11 cellular contexts compared by ENCODE assay signal in the genomic region with DNA sequence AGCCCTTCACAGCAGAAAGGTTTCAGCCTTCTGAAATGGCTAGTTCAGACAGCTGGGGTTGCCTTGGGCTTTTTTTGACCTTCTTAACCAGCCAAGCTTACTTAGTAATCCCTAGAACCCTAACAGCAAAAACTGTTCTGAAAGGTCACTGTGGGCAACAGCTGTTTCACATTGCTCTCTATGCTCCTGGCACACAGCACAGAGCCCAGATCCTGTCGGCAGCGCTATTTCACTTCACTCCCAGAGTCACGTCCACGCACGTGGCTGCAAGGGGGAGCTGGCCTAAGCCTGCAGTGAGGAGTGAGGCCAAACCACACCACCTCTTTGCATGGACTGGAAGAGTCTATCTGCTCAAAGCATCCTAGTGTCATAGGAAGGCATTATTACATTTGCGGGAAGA. TPM values are rescaled to one million over a fixed set of nuclear protein-coding genes. Genes with fewer than 3 reads are reported as not detected.
DNase-seq lines count a peak whose midpoint lies in the region; ATAC-seq and TF ChIP-seq lines count a peak whose summit lies in the region.
"Had no signal": no experiment of that assay in that cellular context is flagged by ENCODE, and none has a peak within 500 bp of the region (broad histone marks: within the 10 kb centered on the region; RNA-seq: fewer than 3 reads in every experiment).

No MANE protein-coding gene starts in this region.

- peaks cover 37% of the 10 kb centered on the region for H3K36me3 ChIP-seq in DOHH2 (ENCODE audit: control insufficient read depth, low read length)
- peaks cover 4% of the 10 kb centered on the region for H3K36me3 ChIP-seq in WERI-Rb-1
- H3K36me3 ChIP-seq in mucosa of descending colon (ENCODE audit: low read depth) = no peaks in the 10 kb centered on the region
- H3K36me3 ChIP-seq: uterus had no signal

- H3K4me1 ChIP-seq in DOHH2 (ENCODE audit: control insufficient read depth, low read length) = peaks cover 98% of the 10 kb centered on the region
- H3K4me1 ChIP-seq in mucosa of descending colon (ENCODE audit: low read depth) = peaks cover 10% of the 10 kb centered on the region

- in situ Hi-C loops in G401 (cut with HindIII; ENCODE audit: low sequenced_read_pairs) = no loop called here

- intact Hi-C loops in mucosa of descending colon (cut with DNase I, micrococcal nuclease) = no loop called here

- TF ChIP-seq CTCF in DOHH2 (IDR thresholded peaks at IDR 0.05; ENCODE audit: low read depth, low read length, poor library complexity, severe bottlenecking) (no peak), WERI-Rb-1 (IDR thresholded peaks at IDR 0.05; ENCODE audit: low read depth, low read length) (no peak), mucosa of descending colon (IDR thresholded peaks at IDR 0.05) (no peak)

- peaks cover 10% of the 10 kb centered on the region for H3F3A ChIP-seq in DOHH2 (ENCODE audit: control insufficient read depth, insufficient read depth)

- ATAC-seq in GM19467 (IDR thresholded peaks at IDR 0.05; ENCODE audit: unreplicated experiment) = peak; percentile 72
- peak; percentile 52 for ATAC-seq in HG03066 (IDR thresholded peaks at IDR 0.05; ENCODE audit: low read depth, unreplicated experiment)
- ATAC-seq in mucosa of descending colon = no peak

- peaks cover 90% of the 10 kb centered on the region for H3K79me2 ChIP-seq in DOHH2 (ENCODE audit: control insufficient read depth, low read length)

- no peaks in the 10 kb centered on the region for H3K27me3 ChIP-seq in DOHH2 (ENCODE audit: control insufficient read depth, low read length)
- H3K27me3 ChIP-seq in WERI-Rb-1 (ENCODE audit: insufficient read depth, low read depth, severe bottlenecking) = no peaks in the 10 kb centered on the region
- H3K27me3 ChIP-seq: uterus had no signal

- H3K27ac ChIP-seq in DOHH2 (ENCODE audit: low read depth, low read length) (peak overlapping the region; percentile 98; the same call in 1 of the 2 replicates), WERI-Rb-1 (peak overlapping the region; percentile 47)
- H3K27ac ChIP-seq: uterus had no signal

- H3K4me2 ChIP-seq in DOHH2 (ENCODE audit: low read length) = no peak overlapping the region

- H3K4me3 ChIP-seq in DOHH2 (ENCODE audit: low read length) (no peak overlapping the region), WERI-Rb-1 (ENCODE audit: low read depth, low read length) (no peak overlapping the region), mucosa of descending colon (no peak overlapping the region)
- H3K4me3 ChIP-seq: uterus had no signal

- H4K20me1 ChIP-seq in DOHH2 (ENCODE audit: control insufficient read depth, insufficient read depth, low read depth, low read length) = no peaks in the 10 kb centered on the region

- no peaks in the 10 kb centered on the region for H3K9me3 ChIP-seq in DOHH2 (ENCODE audit: control insufficient read depth, insufficient read depth, low read length)
- H3K9me3 ChIP-seq in WERI-Rb-1 (ENCODE audit: severe bottlenecking) = no peaks in the 10 kb centered on the region
- no peaks in the 10 kb centered on the region for H3K9me3 ChIP-seq in mucosa of descending colon

- DNase-seq in WERI-Rb-1 (peak; percentile 49), mucosa of descending colon (no peak), AG08395 (ENCODE audit: low spot score) (no peak), G401 (ENCODE audit: low spot score) (no peak), RKO (ENCODE audit: low spot score) (no peak)
- DNase-seq: activated effector memory CD4-positive, alpha-beta T cell treated with Interleukin-2 at 50 U/mL for 16 hours; NCI-H1105 treated with DMSO at 0.1 percent for 48 hours had no signal

- no peaks in the 10 kb centered on the region for H3K9me2 ChIP-seq in DOHH2 (replicated peaks; ENCODE audit: control insufficient read depth, low read length)

RNA-seq across cellular contexts. Expression of a gene that starts 32.0 kb away (rescaled TPM):
- total RNA-seq in mucosa of descending colon = 10 to 100 TPM in 2 of 3 donors, 1 to 10 TPM in 1; 8.1 to 19.3 (median 12.9) TPM
- total RNA-seq in G401 (2014; rRNA removed; shearing (Covaris generic)) = 0.80 and 0.95 TPM in 2 replicates

RNA-seq across cellular contexts. Expression of a gene that starts 32.4 kb away (rescaled TPM):
- total RNA-seq in mucosa of descending colon = 10 to 100 TPM; 16.4 to 38.5 (median 32.3) TPM
- total RNA-seq in G401 (2014; rRNA removed; shearing (Covaris generic)) = 5.1 and 7.3 TPM in 2 replicates
